ENCODE assay signal across 19 cellular contexts in the genomic region with DNA sequence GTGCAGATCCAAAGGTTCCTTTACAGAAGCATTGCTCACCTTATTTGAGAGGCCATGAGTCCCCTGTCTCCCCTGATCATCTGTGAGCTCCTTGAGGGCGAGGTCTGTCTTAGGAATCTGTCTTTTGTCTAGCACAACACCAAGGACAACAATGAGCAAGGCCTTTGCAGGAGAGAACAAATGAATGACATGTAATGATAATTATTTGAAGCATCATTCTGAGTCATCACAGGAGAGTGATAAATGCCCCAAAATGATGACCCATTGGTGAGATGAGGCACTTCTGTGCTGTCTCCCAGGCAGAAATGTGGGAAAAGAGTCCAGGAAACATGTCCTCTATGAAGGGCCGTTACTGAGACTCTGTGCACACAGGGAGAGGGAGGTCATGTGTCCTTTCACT.
"Had no signal": no experiment of that assay in that cellular context is flagged by ENCODE, and none has a peak within 500 bp of the region (broad histone marks: within the 10 kb centered on the region; RNA-seq: fewer than 3 reads in every experiment).

No MANE protein-coding gene starts in this region.

- DNase-seq: activated CD4-positive, alpha-beta T cell treated with anti-CD3 and anti-CD28 coated beads for 48 hours; activated CD4-positive, alpha-beta T cell treated with anti-CD3 and anti-CD28 coated beads, Interleukin-2, amount 50 U/mL, for 48 hours; activated CD8-positive, alpha-beta memory T cell treated with anti-CD3 and anti-CD28 coated beads, Interleukin-2, amount 50 U/mL, for 4 hours; activated gamma-delta T cell; activated naive CD4-positive, alpha-beta T cell treated with anti-CD3 and anti-CD28 coated beads, Interleukin-2, amount 10 ng/mL, durations not matched to agents 7 days and 5 days; activated naive CD8-positive, alpha-beta T cell treated with anti-CD3 and anti-CD28 coated beads, Interleukin-2, amount 10 ng/mL, durations not matched to agents 7 days and 5 days; activated T-cell treated with anti-CD3 and anti-CD28 coated beads, Interleukin-2, amount 50 U/mL, for 24 hours; cortex of kidney; effector memory CD8-positive, alpha-beta T cell; erythroblast; foreskin melanocyte; heart right ventricle; left ventricle myocardium inferior; mucosa of descending colon; right cardiac atrium; stimulated activated naive CD4-positive, alpha-beta T cell treated with Interleukin-2 at 50 U/mL for 16 hours had no signal

- H3K4me3 ChIP-seq: ascending aorta, heart right ventricle, left ventricle myocardium inferior, lung, mucosa of descending colon, tibial nerve had no signal
